Comparison of ENCODE assay signal across 8 cellular contexts in the genomic region with DNA sequence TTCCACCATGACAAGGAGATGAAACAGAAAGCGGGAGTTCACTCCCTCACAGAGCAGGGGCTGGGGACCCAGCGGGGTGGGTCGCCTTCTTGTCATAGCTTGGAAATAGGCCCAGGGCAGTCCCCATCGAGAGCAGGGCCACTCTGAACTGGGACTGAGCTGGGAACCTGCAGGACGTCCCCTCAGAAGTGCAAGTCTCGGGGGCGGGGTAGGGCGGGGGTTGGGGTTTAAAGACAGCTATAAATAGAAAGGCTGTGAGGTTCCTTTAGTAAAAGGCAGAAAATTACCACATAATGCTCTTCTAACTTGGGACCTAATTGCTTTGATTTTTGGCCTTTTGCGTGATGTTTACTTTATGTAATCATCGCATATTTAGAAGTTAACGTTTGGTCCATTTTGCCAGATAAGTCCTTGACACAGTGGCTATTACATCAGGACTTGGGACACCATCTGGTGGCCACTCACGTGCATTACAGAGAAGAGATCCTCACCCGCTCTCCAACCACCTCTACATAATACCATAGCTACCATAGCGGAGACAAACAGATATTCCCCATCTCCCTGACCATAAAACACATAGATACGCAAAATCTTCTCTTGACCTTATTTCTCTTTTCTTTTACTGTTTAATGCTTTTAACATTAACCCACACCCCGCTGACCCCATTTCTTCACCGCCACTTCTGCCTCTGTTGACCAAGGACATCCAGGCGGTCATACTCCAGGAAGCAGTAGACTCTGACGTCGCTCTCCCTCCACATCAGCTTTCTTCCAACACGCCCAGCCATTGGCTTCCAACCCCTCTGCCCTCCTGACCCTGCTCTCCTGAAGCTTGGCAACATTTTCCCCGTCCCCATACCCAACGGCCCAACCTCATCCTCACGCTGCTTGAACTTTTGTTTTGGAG. TPM values are rescaled to one million over a fixed set of nuclear protein-coding genes. Genes with fewer than 3 reads are reported as not detected.
DNase-seq lines count a peak whose midpoint lies in the region; ATAC-seq, FAIRE-seq and TF ChIP-seq lines count a peak whose summit lies in the region.

No MANE protein-coding gene starts in this region.

- H3K9me3 ChIP-seq in Peyer's patch (no peaks in the 10 kb centered on the region), pancreas (no peaks in the 10 kb centered on the region)

- peak; percentile 85 for FAIRE-seq in pancreas (lab: Jason Lieb, UNC)

- peaks cover 66% of the 10 kb centered on the region for H3K4me1 Mint-ChIP-seq in activated naive CD4-positive, alpha-beta T cell treated with anti-CD3 and anti-CD28 coated beads, Interleukin-2, amount 50 U/mL, for 24 hours

- TF ChIP-seq POLR2A in Peyer's patch (IDR thresholded peaks at IDR 0.05): no peak

- ATAC-seq in pancreas (peak; percentile 89 to 98 (median 95)), GM18520 (IDR thresholded peaks at IDR 0.05; ENCODE audit: unreplicated experiment) (no peak), HG02623 (IDR thresholded peaks at IDR 0.05; ENCODE audit: unreplicated experiment) (no peak)

- no peaks in the 10 kb centered on the region for H3K27me3 ChIP-seq in HL-60 (ENCODE audit: insufficient read depth, poor library complexity, severe bottlenecking)
- no peaks in the 10 kb centered on the region for H3K27me3 ChIP-seq in Peyer's patch
- no peaks in the 10 kb centered on the region for H3K27me3 ChIP-seq in pancreas

- peaks cover 13% of the 10 kb centered on the region for H3K36me3 Mint-ChIP-seq in activated naive CD4-positive, alpha-beta T cell treated with anti-CD3 and anti-CD28 coated beads, Interleukin-2, amount 50 U/mL, for 24 hours

- DNase-seq in ELR (ENCODE audit: low read depth): peak; percentile 75
- DNase-seq in HL-60 (ENCODE audit: low read depth in 1 of 2, low spot score in 1 of 2): peak in 1 of 2 experiments; percentile 45
- peak in 2 of 3 donors; percentile 60 to 81 for DNase-seq in Peyer's patch
- peak; percentile 61 for DNase-seq in glomerular visceral epithelial cell (ENCODE audit: extremely low spot score)
- peak in 4 of 6 donors; percentile 45 to 69 (median 56) for DNase-seq in pancreas

- H3K9me3 Mint-ChIP-seq in activated naive CD4-positive, alpha-beta T cell treated with anti-CD3 and anti-CD28 coated beads, Interleukin-2, amount 50 U/mL, for 24 hours: no peaks in the 10 kb centered on the region

- no peak overlapping the region for H3K4me3 ChIP-seq in HL-60 (replicated peaks; ENCODE audit: insufficient read depth, low read length)
- H3K4me3 ChIP-seq in Peyer's patch: no peak overlapping the region
- H3K4me3 ChIP-seq in pancreas: no peak overlapping the region

- no peak overlapping the region for H3K4me3 Mint-ChIP-seq in activated naive CD4-positive, alpha-beta T cell treated with anti-CD3 and anti-CD28 coated beads, Interleukin-2, amount 50 U/mL, for 24 hours

- intact Hi-C loops in pancreas (cut with DNase I): loop anchor here in 1 of 3 donors (10.0 kb wide), 1 partner anchor 90 kb away; no protein-coding TSS in a partner anchor

- H3K4me1 ChIP-seq in Peyer's patch (peaks cover 0 to 16% (median 3%) of the 10 kb centered on the region in 4 donors), pancreas (no peaks in the 10 kb centered on the region)

- H3K27me3 Mint-ChIP-seq in activated naive CD4-positive, alpha-beta T cell treated with anti-CD3 and anti-CD28 coated beads, Interleukin-2, amount 50 U/mL, for 24 hours: no peaks in the 10 kb centered on the region

- TF ChIP-seq CTCF in HL-60 (IDR thresholded peaks at IDR 0.05; ENCODE audit: insufficient read depth, low read length) (peak; percentile 5), Peyer's patch (IDR thresholded peaks at IDR 0.05) (peak; percentile 49 to 80 (median 75)), pancreas (IDR thresholded peaks at IDR 0.05) (peak; percentile 70 to 74 (median 72))

- H3K36me3 ChIP-seq in Peyer's patch (no peaks in the 10 kb centered on the region), pancreas (no peaks in the 10 kb centered on the region)

- H3K27ac Mint-ChIP-seq in activated naive CD4-positive, alpha-beta T cell treated with anti-CD3 and anti-CD28 coated beads, Interleukin-2, amount 50 U/mL, for 24 hours: peak overlapping the region; percentile 46

- WGBS in pancreas, 2 donors: 36 to 40% methylated on average over 24 of the region's 24 CpGs

- H3K27ac ChIP-seq in HL-60 (replicated peaks) (no peak overlapping the region), Peyer's patch (no peak overlapping the region), pancreas (no peak overlapping the region)

RNA-seq across cellular contexts. Expression of a gene that starts 27.5 kb away (rescaled TPM):
- total RNA-seq in Peyer's patch (10 to 100 TPM in 1 of 4 donors, 1 to 10 TPM in 2, under 1 TPM in 1; 0.88 to 14.9 (median 2.8) TPM), pancreas (1 to 10 TPM in 1 of 6 donors, under 1 TPM in 3, not detected in 2; 0.16 to 1.1 (median 0.39) TPM)
- under 1 TPM; 0.16 to 0.23 TPM for polyA plus RNA-seq in pancreas

Comparison
In these comparisons a context has a peak if more than half of its experiments do, and no peak if none do; other contexts are left out.
1. CTCF ChIP-seq: peak in every context shown above with its lines; median percentile 75 in Peyer's patch; 72 in pancreas; 5 in HL-60.
2. ATAC-seq: peak in pancreas (4 of 4); none in GM18520 (single experiment) and HG02623 (single experiment).